In genomic region chr10:88080213-88080612, GRCh38 we compare ENCODE assay signal across 8 cellular contexts.
DNase-seq lines count a peak whose midpoint lies in the region; ATAC-seq, FAIRE-seq and TF ChIP-seq lines count a peak whose summit lies in the region.

No MANE protein-coding gene starts in this region.

- peak; percentile 64 to 67 for TF ChIP-seq RAD21 in liver (IDR thresholded peaks at IDR 0.05)

- H3K27me3 ChIP-seq in liver (ENCODE audit: control insufficient read depth in 4 of 4, insufficient read depth in 4 of 4, low read length in 3 of 4) (no peaks in the 10 kb centered on the region), adrenal gland (no peaks in the 10 kb centered on the region)
- H3K27me3 ChIP-seq in effector memory CD4-positive, alpha-beta T cell (replicated peaks; ENCODE audit: control insufficient read depth, insufficient read depth, low read length, poor library complexity, severe bottlenecking): no peaks in the 10 kb centered on the region

- H3K36me3 ChIP-seq in liver (ENCODE audit: control insufficient read depth in 4 of 4, insufficient read depth in 3 of 4, low read depth in 1 of 4, low read length in 3 of 4) (no peaks in the 10 kb centered on the region), adrenal gland (replicated peaks in 1 of 2) (no peaks in the 10 kb centered on the region)
- H3K36me3 ChIP-seq in effector memory CD4-positive, alpha-beta T cell (ENCODE audit: control insufficient read depth, insufficient read depth, low read length): no peaks in the 10 kb centered on the region

- H3K4me3 ChIP-seq in liver (ENCODE audit: low read depth in 1 of 3, low read length in 3 of 3) (no peak overlapping the region), adrenal gland (no peak overlapping the region)
- no peak overlapping the region for H3K4me3 ChIP-seq in effector memory CD4-positive, alpha-beta T cell (ENCODE audit: insufficient read depth, low read depth, low read length, poor library complexity, severe bottlenecking)

- 12% methylated on average over 3 of the region's 3 CpGs for WGBS in liver
- WGBS in adrenal gland, 4 donors: 19 to 41% (median 29%) methylated on average over 3 of the region's 3 CpGs

- H3K27ac ChIP-seq in liver (ENCODE audit: low read depth in 1 of 2, low read length in 2 of 2) (peak overlapping the region; percentile 51 to 76), adrenal gland (no peak overlapping the region)
- H3K27ac ChIP-seq in effector memory CD4-positive, alpha-beta T cell (ENCODE audit: insufficient read depth, low read length, poor library complexity, severe bottlenecking): no peak overlapping the region

- peak; percentile 42 for ATAC-seq in GM21737 (IDR thresholded peaks at IDR 0.05; ENCODE audit: unreplicated experiment)

- intact Hi-C loops in adrenal gland (cut with DNase I): no loop called here

- no peak overlapping the region for H3K9ac ChIP-seq in liver (ENCODE audit: low read depth in 1 of 2, low read length in 2 of 2)

- H3K4me1 ChIP-seq in liver (ENCODE audit: control insufficient read depth in 4 of 4, insufficient read depth in 4 of 4, low read length in 3 of 4) (peaks cover 13 to 52% (median 36%) of the 10 kb centered on the region in 4 donors), adrenal gland (replicated peaks in 1 of 2) (no peaks in the 10 kb centered on the region)
- no peaks in the 10 kb centered on the region for H3K4me1 ChIP-seq in effector memory CD4-positive, alpha-beta T cell (ENCODE audit: control insufficient read depth, insufficient read depth, low read length, poor library complexity, severe bottlenecking)

- no peaks in the 10 kb centered on the region for H3K9me3 ChIP-seq in liver (ENCODE audit: control insufficient read depth in 4 of 4, low read length in 3 of 4)
- no peaks in the 10 kb centered on the region for H3K9me3 ChIP-seq in adrenal gland (replicated peaks in 1 of 3)
- no peaks in the 10 kb centered on the region for H3K9me3 ChIP-seq in effector memory CD4-positive, alpha-beta T cell (ENCODE audit: control insufficient read depth, low read length)

- DNase-seq in GM12891 (ENCODE audit: insufficient read length, low spot score): no peak
- peak; percentile 47 for DNase-seq in LoVo (ENCODE audit: low spot score)
- no peak for DNase-seq in adrenal gland
- DNase-seq in NCI-H146 treated with DMSO at 0.1 percent for 48 hours (lab: John Stamatoyannopoulos, UW; ENCODE audit: unreplicated experiment): no peak
- DNase-seq in SHP77 treated with DMSO at 0.1 percent for 48 hours (lab: John Stamatoyannopoulos, UW): no peak
- no peak for DNase-seq in effector memory CD4-positive, alpha-beta T cell

- peak; percentile 93 for FAIRE-seq in GM12891 (lab: Jason Lieb, UNC)

- TF ChIP-seq POLR2A in GM12891 (IDR thresholded peaks at IDR 0.05; ENCODE audit: low read depth, low read length) (no peak), adrenal gland (IDR thresholded peaks at IDR 0.05) (no peak)

- TF ChIP-seq CTCF in liver (IDR thresholded peaks at IDR 0.05; ENCODE audit: low read depth, low read length, missing input control): no peak
- TF ChIP-seq CTCF in adrenal gland (IDR thresholded peaks at IDR 0.05): no peak

TF ChIP-seq in GM12891, 5 proteins besides CTCF, POLR2A, EP300 and RAD21:
- TF ChIP-seq POU2F2 (IDR thresholded peaks at IDR 0.05; ENCODE audit: low read depth, low read length) (no peak), PAX5 (IDR thresholded peaks at IDR 0.05; ENCODE audit: insufficient read depth, low read length, severe bottlenecking) (no peak), TAF1 (IDR thresholded peaks at IDR 0.05; ENCODE audit: low read depth, low read length) (no peak), POLR2AphosphoS5 (IDR thresholded peaks at IDR 0.05; ENCODE audit: low read depth, low read length) (no peak), SPI1 (IDR thresholded peaks at IDR 0.05; ENCODE audit: low read depth, low read length) (no peak)

TF ChIP-seq in liver, 16 proteins besides CTCF, POLR2A, EP300 and RAD21:
- no peak for TF ChIP-seq ATF3 (IDR thresholded peaks at IDR 0.05)
- peak in 1 of 2 donors; percentile 55 for TF ChIP-seq EGR1 (IDR thresholded peaks at IDR 0.05; ENCODE audit: low read depth in 2 of 2)
- TF ChIP-seq ZBTB33 (IDR thresholded peaks at IDR 0.05): peak; percentile 75
- peak; percentile 45 for TF ChIP-seq HNF4G (IDR thresholded peaks at IDR 0.05)
- TF ChIP-seq SP1 (IDR thresholded peaks at IDR 0.05): peak; percentile 71
- TF ChIP-seq MAX (IDR thresholded peaks at IDR 0.05): peak; percentile 73
- peak; percentile 51 to 90 for TF ChIP-seq JUND (IDR thresholded peaks at IDR 0.05)
- peak; percentile 77 to 92 for TF ChIP-seq HNF4A (conservative IDR thresholded peaks at IDR 0.05)
- TF ChIP-seq REST (IDR thresholded peaks at IDR 0.05): peak; percentile 37
- no peak for TF ChIP-seq NR2F2 (IDR thresholded peaks at IDR 0.05)
- no peak for TF ChIP-seq GABPA (IDR thresholded peaks at IDR 0.05 in 1 of 2, conservative IDR thresholded peaks at IDR 0.05 in 1 of 2)
- TF ChIP-seq TAF1 (conservative IDR thresholded peaks at IDR 0.05): no peak
- TF ChIP-seq FOXA1 (IDR thresholded peaks at IDR 0.05): peak; percentile 81
- peak; percentile 56 for TF ChIP-seq YY1 (IDR thresholded peaks at IDR 0.05)
- peak; percentile 45 to 85 for TF ChIP-seq RXRA (IDR thresholded peaks at IDR 0.05)
- TF ChIP-seq FOXA2 (IDR thresholded peaks at IDR 0.05): peak; percentile 79

Comparison
In these comparisons a context has a peak if more than half of its experiments do, and no peak if none do; other contexts are left out.
1. H3K27ac ChIP-seq: peak in liver (2 of 2); none in adrenal gland (0 of 5) and effector memory CD4-positive, alpha-beta T cell (single experiment).